1 cellular context compared by ENCODE assay signal in genomic region chr9:74810200-74810599, GRCh38.
TF ChIP-seq lines count a peak whose summit lies in the region.

No MANE protein-coding gene starts in this region.

TF ChIP-seq in SK-N-SH, 30 proteins besides CTCF, POLR2A, EP300 and RAD21 (continued from another document):
- TF ChIP-seq NFIC (IDR thresholded peaks at IDR 0.05; ENCODE audit: borderline replicate concordance) (no peak), MXI1 (IDR thresholded peaks at IDR 0.05; ENCODE audit: low read depth, low read length) (no peak), SMC3 (IDR thresholded peaks at IDR 0.05; ENCODE audit: low read depth, low read length) (no peak)
